21 cellular contexts compared by ENCODE assay signal in the genomic region with DNA sequence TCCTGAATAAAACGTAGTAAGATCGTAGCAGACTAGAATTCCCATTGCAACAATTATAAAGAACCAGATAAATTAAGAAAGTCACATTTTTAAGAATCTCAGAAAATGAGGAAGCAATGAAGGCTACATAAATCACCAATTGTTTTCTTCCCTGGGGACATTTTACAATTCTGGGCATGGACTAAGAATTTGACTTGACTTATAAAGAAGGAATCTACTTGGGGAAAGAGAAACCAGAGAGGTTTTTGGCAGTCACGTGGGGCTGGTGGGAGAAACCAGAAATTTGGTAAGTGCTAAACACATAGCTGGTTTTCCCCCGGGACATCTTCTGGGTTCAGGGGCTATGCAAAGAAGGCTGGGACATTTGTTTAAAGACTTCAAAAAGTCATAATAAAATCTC.
DNase-seq lines count a peak whose midpoint lies in the region; ATAC-seq and TF ChIP-seq lines count a peak whose summit lies in the region.
"Had no signal": no experiment of that assay in that cellular context is flagged by ENCODE, and none has a peak within 500 bp of the region (broad histone marks: within the 10 kb centered on the region; RNA-seq: fewer than 3 reads in every experiment).

No MANE protein-coding gene starts in this region.

- no peaks in the 10 kb centered on the region for H3K27me3 Mint-ChIP-seq in chondrocyte (ENCODE audit: low read depth)

- H3K9ac ChIP-seq in GM23248: no peak overlapping the region
- H3K9ac ChIP-seq: KMS-11 had no signal

- H3K9me2 ChIP-seq in GM23248 (ENCODE audit: insufficient read depth): no peaks in the 10 kb centered on the region

- peaks cover 16% of the 10 kb centered on the region for H3K36me3 Mint-ChIP-seq in chondrocyte (ENCODE audit: low read depth)
- H3K36me3 Mint-ChIP-seq: CD4-positive, CD25-positive, alpha-beta regulatory T cell had no signal

- peaks cover 11% of the 10 kb centered on the region for H3K4me1 ChIP-seq in GM23248 (ENCODE audit: insufficient read depth)
- H3K4me1 ChIP-seq: BE2C had no signal

- no peaks in the 10 kb centered on the region for H3K9me3 ChIP-seq in GM23248 (ENCODE audit: low read depth)
- H3K9me3 ChIP-seq: BE2C had no signal

- no peak overlapping the region for H3K27ac ChIP-seq in GM23248
- H3K27ac ChIP-seq: 22Rv1, KMS-11, SK-N-MC had no signal

- H3K27ac Mint-ChIP-seq in chondrocyte (ENCODE audit: unreplicated experiment): peak overlapping the region; percentile 18
- H3K27ac Mint-ChIP-seq: CD4-positive, CD25-positive, alpha-beta regulatory T cell; HFFc6 had no signal

- 39% methylated on average over 4 of the region's 4 CpGs for WGBS in GM23248 (ENCODE audit: low coverage in 1 of 2, low lambda C conversion rate in 2 of 2, missing lambda C conversion rate in 2 of 2), 2 experiments

- no peaks in the 10 kb centered on the region for H3K27me3 ChIP-seq in GM23248 (replicated peaks; ENCODE audit: insufficient read depth)
- H3K27me3 ChIP-seq: BE2C had no signal

- no peak for ATAC-seq in HG03442 (IDR thresholded peaks at IDR 0.05; ENCODE audit: unreplicated experiment)

- peaks cover 17% of the 10 kb centered on the region for H3K4me1 Mint-ChIP-seq in chondrocyte (ENCODE audit: low read depth)
- H3K4me1 Mint-ChIP-seq: CD4-positive, CD25-positive, alpha-beta regulatory T cell had no signal

- no peak overlapping the region for H3K4me2 ChIP-seq in GM23248 (ENCODE audit: unreplicated experiment)
- H3K4me2 ChIP-seq: KMS-11 had no signal

- DNase-seq in AG08395 (ENCODE audit: low spot score) (peak; percentile 33), GM23248 (peak; percentile 28), chondrocyte (ENCODE audit: low spot score) (no peak), myocyte (ENCODE audit: low read depth) (peak; percentile 39), NCI-H2196 (lab: John Stamatoyannopoulos, UW; ENCODE audit: unreplicated experiment) (no peak), NCI-H1417 treated with DMSO at 0.1 percent for 48 hours (lab: John Stamatoyannopoulos, UW) (no peak), NCI-H2227 treated with DMSO at 0.1 percent for 48 hours (lab: John Stamatoyannopoulos, UW) (no peak)
- DNase-seq: BE2C; CD4-positive, CD25-positive, alpha-beta regulatory T cell; DMS153; H7; HFFc6; NCI-H1048; NCI-H1436 treated with DMSO at 0.1 percent for 48 hours; NCI-H2029; OCI-M1; SHP77 had no signal

- H3K4me3 Mint-ChIP-seq in chondrocyte (ENCODE audit: unreplicated experiment): no peak overlapping the region
- H3K4me3 Mint-ChIP-seq: CD4-positive, CD25-positive, alpha-beta regulatory T cell; HFFc6 had no signal

- in situ Hi-C loops in GM23248 (cut with MboI): no loop called here

- no peaks in the 10 kb centered on the region for H4K20me1 ChIP-seq in GM23248 (ENCODE audit: insufficient read depth)

- H3K79me2 ChIP-seq in GM23248 (ENCODE audit: insufficient read depth): no peaks in the 10 kb centered on the region

- TF ChIP-seq CTCF in chondrocyte (IDR thresholded peaks at IDR 0.05): no peak

- H3K4me3 ChIP-seq in GM23248: no peak overlapping the region
- H3K4me3 ChIP-seq: SK-N-MC had no signal

- H3K36me3 ChIP-seq in GM23248 (ENCODE audit: low read depth): no peaks in the 10 kb centered on the region
- H3K36me3 ChIP-seq: BE2C had no signal

- H3F3A ChIP-seq in GM23248 (ENCODE audit: insufficient read depth): 0 out of 2 replicates have a peak, but pooled peaks cover 4% of the 10 kb centered on the region

- H2AFZ ChIP-seq in GM23248: no peak overlapping the region

- H3K9me3 Mint-ChIP-seq in chondrocyte (ENCODE audit: low read depth): peaks cover 26% of the 10 kb centered on the region

Comparison
In these comparisons a context has a peak if more than half of its experiments do, and no peak if none do; other contexts are left out.
1. DNase-seq: peak in AG08395 (single experiment), GM23248 (single experiment) and myocyte (single experiment); none in chondrocyte (single experiment), NCI-H2196 (single experiment), NCI-H1417 treated with DMSO at 0.1 percent for 48 hours (single experiment) and NCI-H2227 treated with DMSO at 0.1 percent for 48 hours (single experiment).